ENCODE assay signal across 7 cellular contexts in genomic region chr1:82861749-82862148, GRCh38.
"Had no signal": no experiment of that assay in that cellular context is flagged by ENCODE, and none has a peak within 500 bp of the region (broad histone marks: within the 10 kb centered on the region; RNA-seq: fewer than 3 reads in every experiment).

No MANE protein-coding gene starts in this region.

- DNase-seq: H7, KBM-7 had no signal

- FAIRE-seq: HTR-8/SVneo had no signal

- ATAC-seq: GM23338, HCT116 had no signal

- H3K4me1 ChIP-seq: HAP-1 had no signal

- H3K4me3 ChIP-seq: GM23338, HAP-1 had no signal

- H3K4me2 ChIP-seq: GM23338, KMS-11 had no signal

- H3K27ac ChIP-seq: KMS-11 had no signal

- H2AFZ ChIP-seq: GM23338 had no signal

- H3K36me3 ChIP-seq: HAP-1 had no signal

- H3K9ac ChIP-seq: KMS-11 had no signal

- H3K9me3 ChIP-seq: HAP-1 had no signal
